ENCODE assay signal across 1 cellular context in genomic region chr10:124615259-124615658, GRCh38.
TF ChIP-seq lines count a peak whose summit lies in the region.

No MANE protein-coding gene starts in this region.

TF ChIP-seq in K562, 482 proteins besides CTCF, POLR2A, EP300 and RAD21:
- TF ChIP-seq CUX1 (CRISPR knock-in tag; IDR thresholded peaks at IDR 0.05): no peak
- 0 out of 2 replicates have a peak, but pooled peaks have one; percentile 21 for TF ChIP-seq POLR2G (IDR thresholded peaks at IDR 0.05; ENCODE audit: low read depth, low read length)
- no peak for TF ChIP-seq TSC22D4 (tag; IDR thresholded peaks at IDR 0.05)
- TF ChIP-seq E4F1 (CRISPR knock-in tag; IDR thresholded peaks at IDR 0.05; ENCODE audit: borderline replicate concordance): no peak
- TF ChIP-seq IRF2 (CRISPR knock-in tag; IDR thresholded peaks at IDR 0.05): no peak
- no peak for TF ChIP-seq DMBX1 (CRISPR knock-in tag; IDR thresholded peaks at IDR 0.05; ENCODE audit: borderline replicate concordance)
- peak; percentile 78; the same call in 1 of the 2 replicates for TF ChIP-seq HNRNPL (IDR thresholded peaks at IDR 0.05; ENCODE audit: low read depth, low read length)
